16 cellular contexts compared by ENCODE assay signal in genomic region chr16:53844796-53845195, GRCh38.
"Had no signal": no experiment of that assay in that cellular context is flagged by ENCODE, and none has a peak within 500 bp of the region (broad histone marks: within the 10 kb centered on the region; RNA-seq: fewer than 3 reads in every experiment).

No MANE protein-coding gene starts in this region.

- H3K9me3 ChIP-seq: ascending aorta, colonic mucosa, right atrium auricular region, spleen, suprapubic skin, upper lobe of left lung had no signal

- DNase-seq: activated CD4-positive, alpha-beta memory T cell treated with anti-CD3 and anti-CD28 coated beads for 36 hours; activated CD4-positive, CD25-positive, alpha-beta regulatory T cell treated with anti-CD3 and anti-CD28 coated beads, Interleukin-2, amount 50 U/mL, for 72 hours; activated naive CD4-positive, alpha-beta T cell; colonic mucosa; effector CD8-positive, alpha-beta T cell; kidney glomerular epithelial cell; naive B cell; spleen; stimulated activated CD4-positive, alpha-beta T cell treated with anti-CD3 and anti-CD28 coated beads, Interleukin-2, amount 100 ng/mL, for 24 hours; stimulated activated naive CD4-positive, alpha-beta T cell; upper lobe of left lung had no signal

- H3K4me1 ChIP-seq: ascending aorta, colonic mucosa, right atrium auricular region had no signal

- H3K4me3 Mint-ChIP-seq: activated CD4-positive, alpha-beta memory T cell treated with anti-CD3 and anti-CD28 coated beads for 36 hours; naive B cell had no signal

- H3K4me3 ChIP-seq: ascending aorta, colonic mucosa, right atrium auricular region, spleen, suprapubic skin, upper lobe of left lung had no signal

- H3K27ac ChIP-seq: ascending aorta, colonic mucosa, epithelial cell of prostate, parathyroid adenoma, right atrium auricular region, spleen, suprapubic skin, upper lobe of left lung had no signal

- H3K27me3 ChIP-seq: ascending aorta, colonic mucosa, right atrium auricular region, spleen, suprapubic skin, upper lobe of left lung had no signal

- H3K36me3 ChIP-seq: colonic mucosa had no signal

- H3K27me3 Mint-ChIP-seq: activated CD4-positive, alpha-beta memory T cell treated with anti-CD3 and anti-CD28 coated beads for 36 hours; naive B cell had no signal

- H3K27ac Mint-ChIP-seq: activated CD4-positive, alpha-beta memory T cell treated with anti-CD3 and anti-CD28 coated beads for 36 hours had no signal

- H3K9me3 Mint-ChIP-seq: activated CD4-positive, alpha-beta memory T cell treated with anti-CD3 and anti-CD28 coated beads for 36 hours; naive B cell had no signal
